ENCODE assay signal across 13 cellular contexts in genomic region chr15:32688151-32688639, GRCh38. TPM values are rescaled to one million over a fixed set of nuclear protein-coding genes. Genes with fewer than 3 reads are reported as not detected.
A peak's percentile ranks its signal among the peaks of the same experiment; 100 is the strongest.
DNase-seq lines count a peak whose midpoint lies in the region; ATAC-seq, FAIRE-seq and TF ChIP-seq lines count a peak whose summit lies in the region.
"Had no signal": no experiment of that assay in that cellular context is flagged by ENCODE, and none has a peak within 500 bp of the region (broad histone marks: within the 10 kb centered on the region; RNA-seq: fewer than 3 reads in every experiment).

No MANE protein-coding gene starts in this region.

- H3K4me2 ChIP-seq in keratinocyte (ENCODE audit: control insufficient read depth, extremely low read depth, insufficient read depth, low read depth, low read length) (peak overlapping the region; percentile 50), MM.1S (ENCODE audit: low read depth, low read length) (no peak overlapping the region)

- H3F3A ChIP-seq in MM.1S (ENCODE audit: insufficient read depth, low read length), result no peaks in the 10 kb centered on the region

- FAIRE-seq in keratinocyte (lab: Jason Lieb, UNC), result no peak

- H3K27ac ChIP-seq in keratinocyte (ENCODE audit: control insufficient read depth, insufficient read depth, low read length) (peak overlapping the region; percentile 95), MM.1S (ENCODE audit: low read length) (no peak overlapping the region)
- H3K27ac ChIP-seq: right atrium auricular region had no signal

- H3K27me3 ChIP-seq in keratinocyte (ENCODE audit: control insufficient read depth, extremely low read depth, insufficient read depth, low read length), result no peaks in the 10 kb centered on the region
- no peaks in the 10 kb centered on the region for H3K27me3 ChIP-seq in MM.1S (replicated peaks; ENCODE audit: insufficient read depth, low read length)
- H3K27me3 ChIP-seq: right atrium auricular region had no signal

- H3K4me1 ChIP-seq in keratinocyte (ENCODE audit: control insufficient read depth, extremely low read depth, insufficient read depth, low read length), result peaks cover 59% of the 10 kb centered on the region
- 0 out of 2 replicates have a peak, but pooled peaks cover 8% of the 10 kb centered on the region for H3K4me1 ChIP-seq in MM.1S (ENCODE audit: low read length)
- H3K4me1 ChIP-seq: right atrium auricular region had no signal

- H4K20me1 ChIP-seq in keratinocyte (ENCODE audit: control insufficient read depth, extremely low read depth, insufficient read depth, low read length), result no peaks in the 10 kb centered on the region
- no peaks in the 10 kb centered on the region for H4K20me1 ChIP-seq in MM.1S (ENCODE audit: insufficient read depth, low read length)

- dilution Hi-C loops in keratinocyte (cut with MboI; ENCODE audit: extremely low pct_ligation_motif_present, low sequenced_read_pairs), result no loop called here

- H2AFZ ChIP-seq in keratinocyte (ENCODE audit: control insufficient read depth, low read length) (peak overlapping the region; percentile 24), MM.1S (ENCODE audit: low read length) (no peak overlapping the region)

- peak overlapping the region in 2 of 3 experiments; percentile 24 to 29 for H3K4me3 ChIP-seq in keratinocyte (ENCODE audit: control insufficient read depth in 2 of 3, extremely low read depth in 1 of 3, insufficient read depth in 2 of 3, low read depth in 1 of 3, low read length in 3 of 3)
- H3K4me3 ChIP-seq in MM.1S (ENCODE audit: low read length), result no peak overlapping the region
- H3K4me3 ChIP-seq: right atrium auricular region had no signal

- H3K36me3 ChIP-seq in keratinocyte (ENCODE audit: control insufficient read depth in 2 of 2, extremely low read depth in 1 of 2, insufficient read depth in 2 of 2, low read length in 2 of 2) (no peaks in the 10 kb centered on the region), MM.1S (replicated peaks; ENCODE audit: insufficient read depth, low read length) (no peaks in the 10 kb centered on the region)
- H3K36me3 ChIP-seq: right atrium auricular region had no signal

- TF ChIP-seq CTCF in keratinocyte (optimal IDR thresholded peaks at IDR 0.05 in 1 of 3, IDR thresholded peaks at IDR 0.05 in 1 of 3, conservative IDR thresholded peaks at IDR 0.05 in 1 of 3; ENCODE audit: extremely low read depth in 1 of 3, insufficient read depth in 2 of 3, low read length in 3 of 3) (no peak), MM.1S (IDR thresholded peaks at IDR 0.05; ENCODE audit: low read length) (no peak)

- no peaks in the 10 kb centered on the region for H3K9me1 ChIP-seq in keratinocyte (ENCODE audit: control insufficient read depth, extremely low read depth, insufficient read depth, low read length)

- peak; percentile 21 for DNase-seq in ACHN
- DNase-seq in HK-2 (ENCODE audit: unreplicated experiment), result peak; percentile 82
- peak; percentile 83 for DNase-seq in RPMI7951 (ENCODE audit: low read depth)
- peak; percentile 62 for DNase-seq in keratinocyte (ENCODE audit: low read depth, low spot score)
- no peak for DNase-seq in MM.1S
- no peak for DNase-seq in activated CD4-positive, alpha-beta T cell treated with anti-CD3 and anti-CD28 coated beads, Interleukin-2, amount 50 U/mL, for 4 hours
- no peak for DNase-seq in GOT3 (lab: John Stamatoyannopoulos, UW)
- DNase-seq: activated CD4-positive, alpha-beta T cell treated with anti-CD3 and anti-CD28 coated beads, Interleukin-2, amount 50 U/mL, for 1 hour; activated naive CD4-positive, alpha-beta T cell; glutamatergic neuron; NCI-H446 treated with DMSO at 0.1 percent for 48 hours had no signal

- no peak for ATAC-seq in activated CD4-positive, CD25-positive, alpha-beta regulatory T cell treated with anti-CD3 and anti-CD28 coated beads, Interleukin-2, amount 50 U/mL, for 24 hours

- H3K9me3 ChIP-seq in keratinocyte (ENCODE audit: control insufficient read depth, low read depth, low read length), result no peaks in the 10 kb centered on the region
- no peaks in the 10 kb centered on the region for H3K9me3 ChIP-seq in MM.1S (replicated peaks; ENCODE audit: insufficient read depth, low read length)
- H3K9me3 ChIP-seq: right atrium auricular region had no signal

- no peaks in the 10 kb centered on the region for H3K9me2 ChIP-seq in MM.1S (replicated peaks; ENCODE audit: insufficient read depth, low read length)

- in situ Hi-C loops in ACHN (cut with HindIII; ENCODE audit: low pct_ligation_motif_present, low pct_unique_long_range_greater_than_20kb, low sequenced_read_pairs), result no loop called here

- peaks cover 14% of the 10 kb centered on the region for H3K79me2 ChIP-seq in keratinocyte (ENCODE audit: control insufficient read depth, insufficient read depth, low read length)
- H3K79me2 ChIP-seq in MM.1S (ENCODE audit: low read length), result no peaks in the 10 kb centered on the region

- peak overlapping the region; percentile 51 for H3K9ac ChIP-seq in keratinocyte (ENCODE audit: control insufficient read depth, extremely low read depth, insufficient read depth, low read length)
- no peak overlapping the region for H3K9ac ChIP-seq in MM.1S (ENCODE audit: low read length)

RNA-seq across cellular contexts. Expression of gene GREM1, which starts 29.6 kb away (rescaled TPM):
- total RNA-seq in RPMI7951 (2014; rRNA removed; shearing (Covaris generic)), result 68.1 and 79.4 TPM in 2 replicates
- polyA plus RNA-seq in keratinocyte, result 0.02 to 0.04 TPM in 2 of 3 replicates, not detected in the other
- 0.10 TPM for polyA plus RNA-seq in keratinocyte (2011; ENCODE audit: low read depth)
- under 0.01 and 0.02 TPM in 2 replicates for polyA plus RNA-seq in keratinocyte (2011; cell fraction: cytosol; rRNA removed)
- 0.04 and 0.09 TPM in 2 replicates for polyA plus RNA-seq in keratinocyte (2011; cell fraction: nucleus; rRNA removed)
- 0.01 TPM in 1 of 2 replicates, not detected in the other for polyA plus RNA-seq in keratinocyte (2012; ENCODE audit: low replicate concordance)
- polyA minus RNA-seq in keratinocyte, result 0.62 TPM in 1 of 3 replicates, not detected in the others
- not detected for polyA minus RNA-seq in keratinocyte (2011; cell fraction: cytosol; rRNA and poly(A)+ RNA removed)
- polyA minus RNA-seq in keratinocyte (2011; cell fraction: nucleus; rRNA and poly(A)+ RNA removed), result not detected in 2 replicates

RNA-seq across cellular contexts. Expression of gene SCG5, which starts 46.7 kb away (rescaled TPM):
- 91.9 and 99.1 TPM in 2 replicates for total RNA-seq in RPMI7951 (2014; rRNA removed; shearing (Covaris generic))
- 14.5 to 29.2 TPM (median 15.8 TPM) in 3 replicates for polyA plus RNA-seq in keratinocyte
- polyA plus RNA-seq in keratinocyte (2011; ENCODE audit: low read depth), result 9.2 TPM
- polyA plus RNA-seq in keratinocyte (2011; cell fraction: cytosol; rRNA removed), result 14.1 and 21.0 TPM in 2 replicates
- polyA plus RNA-seq in keratinocyte (2011; cell fraction: nucleus; rRNA removed), result 8.6 and 9.8 TPM in 2 replicates
- 16.2 and 34.7 TPM in 2 replicates for polyA plus RNA-seq in keratinocyte (2012; ENCODE audit: low replicate concordance)
- 3.4 to 4.5 TPM (median 4.2 TPM) in 3 replicates for polyA minus RNA-seq in keratinocyte
- polyA minus RNA-seq in keratinocyte (2011; cell fraction: cytosol; rRNA and poly(A)+ RNA removed), result 6.5 TPM
- polyA minus RNA-seq in keratinocyte (2011; cell fraction: nucleus; rRNA and poly(A)+ RNA removed), result 1.4 and 4.9 TPM in 2 replicates

Comparison
In these comparisons a context has a peak if more than half of its experiments do, and no peak if none do; other contexts are left out.
1. DNase-seq: peak in ACHN (single experiment), HK-2 (single experiment), RPMI7951 (single experiment) and keratinocyte (single experiment); none in MM.1S (single experiment), activated CD4-positive, alpha-beta T cell treated with anti-CD3 and anti-CD28 coated beads, Interleukin-2, amount 50 U/mL, for 4 hours (0 of 2) and GOT3 (single experiment).